23 cellular contexts compared by ENCODE assay signal in genomic region chr7:129807863-129808262, GRCh38.
DNase-seq lines count a peak whose midpoint lies in the region; ATAC-seq, FAIRE-seq and TF ChIP-seq lines count a peak whose summit lies in the region.
"Had no signal": no experiment of that assay in that cellular context is flagged by ENCODE, and none has a peak within 500 bp of the region (broad histone marks: within the 10 kb centered on the region; RNA-seq: fewer than 3 reads in every experiment).

No MANE protein-coding gene starts in this region.

- H2AK5ac ChIP-seq in H1 (ENCODE audit: low read depth, low read length) = no peak overlapping the region

- H3K4me1 Mint-ChIP-seq in stimulated activated memory B cell treated with anti-CD40 and anti-IgM and Interleukin-4, amounts not matched to agents 10 μg/mL and 1 μg/mL and 100 μg/mL, for 72 hours = no peaks in the 10 kb centered on the region
- H3K4me1 Mint-ChIP-seq: CD8-positive, alpha-beta memory T cell; IgD-negative memory B cell had no signal

- H2BK20ac ChIP-seq in H1 (ENCODE audit: low read length) = no peak overlapping the region

- H3K4me3 Mint-ChIP-seq in stimulated activated memory B cell treated with anti-CD40 and anti-IgM and Interleukin-4, amounts not matched to agents 10 μg/mL and 1 μg/mL and 100 μg/mL, for 72 hours = no peak overlapping the region
- H3K4me3 Mint-ChIP-seq: CD8-positive, alpha-beta memory T cell; IgD-negative memory B cell had no signal

- H2BK5ac ChIP-seq in H1 (ENCODE audit: low read depth, low read length) = no peak overlapping the region

- no peak overlapping the region for H3K9ac ChIP-seq in H1 (replicated peaks in 1 of 4; ENCODE audit: extremely low read depth in 1 of 4, low read depth in 3 of 4, low read length in 3 of 4)
- H3K9ac ChIP-seq: BLaER1 treated with 17β-estradiol and CSF1 and Interleukin-3, amounts not matched to agents 10 nM and 100 nM had no signal

- H4K20me1 ChIP-seq in H1 (replicated peaks in 1 of 2; ENCODE audit: control insufficient read depth in 1 of 2, insufficient read depth in 2 of 2, low read length in 2 of 2) = no peaks in the 10 kb centered on the region
- H4K20me1 ChIP-seq: BLaER1 treated with 17β-estradiol and CSF1 and Interleukin-3, amounts not matched to agents 10 nM and 100 nM had no signal

- no peak overlapping the region for H2BK120ac ChIP-seq in H1 (replicated peaks; ENCODE audit: low read depth, low read length)

- DNase-seq in DMS53 (lab: John Stamatoyannopoulos, UW) = peak; percentile 38
- DNase-seq in DMS53 treated with DMSO at 0.1 percent for 48 hours (lab: John Stamatoyannopoulos, UW; ENCODE audit: unreplicated experiment) = no peak
- DNase-seq in Panc1 (ENCODE audit: low read depth, low spot score) = no peak
- no peak for DNase-seq in H1 (ENCODE audit: low read depth in 1 of 2, low spot score in 2 of 2)
- no peak for DNase-seq in NCI-H446 (lab: John Stamatoyannopoulos, UW)
- no peak for DNase-seq in NCI-H1436 (lab: John Stamatoyannopoulos, UW)
- DNase-seq: CD8-positive, alpha-beta memory T cell; DND-41; HCEC 1CT; NCI-H1930; NCI-H2171; NCI-H510A treated with DMSO at 0.1 percent for 48 hours; SHP77; T-helper 1 cell had no signal

- ATAC-seq in Panc1 (peak; percentile 61), GM18868 (IDR thresholded peaks at IDR 0.05; ENCODE audit: unreplicated experiment) (no peak)
- peak; percentile 55 for ATAC-seq in stimulated activated memory B cell treated with anti-CD40 and anti-IgM and Interleukin-4, amounts not matched to agents 10 μg/mL and 1 μg/mL and 100 μg/mL, for 72 hours
- ATAC-seq: GM12878, SK-N-SH treated with all-trans-retinoic acid at 6 μM for 48 hours had no signal

- H3K23ac ChIP-seq in H1 (ENCODE audit: insufficient read length) = no peak overlapping the region

- POLR2A ChIA-PET in Panc1 (lab: Charles Lee) = no interaction called here
- POLR2A ChIA-PET in H1 (lab: Charles Lee; ENCODE audit: partially characterized antibody) = interaction anchor here (2.7 kb wide), 1 partner anchor 32 kb away, joined by 8 read pairs; no protein-coding TSS in a partner anchor

- H3K4me2 ChIP-seq in H1 (ENCODE audit: insufficient read depth in 1 of 2, low read depth in 2 of 2, low read length in 2 of 2) = no peak overlapping the region
- H3K4me2 ChIP-seq: BLaER1 treated with 17β-estradiol and CSF1 and Interleukin-3, amounts not matched to agents 10 nM and 100 nM had no signal

- H3K14ac ChIP-seq in H1 (ENCODE audit: insufficient read length) = no peak overlapping the region

- no peak overlapping the region for H4K91ac ChIP-seq in H1 (replicated peaks; ENCODE audit: insufficient read length, low read length)

- no peaks in the 10 kb centered on the region for H3K36me3 ChIP-seq in Panc1 (ENCODE audit: control insufficient read depth, insufficient read depth, low read length)
- H3K36me3 ChIP-seq in H1 (ENCODE audit: control insufficient read depth in 2 of 4, insufficient read depth in 4 of 4, low read length in 3 of 4) = no peaks in the 10 kb centered on the region
- H3K36me3 ChIP-seq: BLaER1 treated with 17β-estradiol and CSF1 and Interleukin-3, amounts not matched to agents 10 nM and 100 nM had no signal

- no peak for TF ChIP-seq EP300 in H1 (IDR thresholded peaks at IDR 0.05; ENCODE audit: borderline replicate concordance in 1 of 2, low read depth in 2 of 2, low read length in 2 of 2)

- H3K9me3 ChIP-seq in Panc1 (ENCODE audit: control insufficient read depth, insufficient read depth, low read depth, low read length) = no peaks in the 10 kb centered on the region
- H3K9me3 ChIP-seq in H1 (ENCODE audit: insufficient read depth in 2 of 2, low read depth in 1 of 2, low read length in 1 of 2) = no peaks in the 10 kb centered on the region
- H3K9me3 ChIP-seq: BLaER1 treated with 17β-estradiol and CSF1 and Interleukin-3, amounts not matched to agents 10 nM and 100 nM had no signal

- no peaks in the 10 kb centered on the region for H3K23me2 ChIP-seq in H1 (ENCODE audit: low read depth, low read length)

- H2BK12ac ChIP-seq in H1 (ENCODE audit: low read depth, low read length) = no peak overlapping the region

- peaks cover 10% of the 10 kb centered on the region for H3K27me3 Mint-ChIP-seq in stimulated activated memory B cell treated with anti-CD40 and anti-IgM and Interleukin-4, amounts not matched to agents 10 μg/mL and 1 μg/mL and 100 μg/mL, for 72 hours

- no peak for FAIRE-seq in H1 (lab: Jason Lieb, UNC)
- FAIRE-seq: D721Med, G401.6, GM12878 had no signal

- H2AFZ ChIP-seq in H1 (ENCODE audit: low read length) = no peak overlapping the region

- H3K27me3 ChIP-seq in Panc1 (ENCODE audit: control insufficient read depth, insufficient read depth, low read length) (no peaks in the 10 kb centered on the region), H1 (replicated peaks in 1 of 4; ENCODE audit: control insufficient read depth in 3 of 4, extremely low read depth in 1 of 4, insufficient read depth in 3 of 4, low read length in 3 of 4) (no peaks in the 10 kb centered on the region)
- H3K27me3 ChIP-seq: BLaER1 treated with 17β-estradiol and CSF1 and Interleukin-3, amounts not matched to agents 10 nM and 100 nM had no signal

- no peak overlapping the region for H3K4me3 ChIP-seq in Panc1 (ENCODE audit: low read depth in 2 of 2, low read length in 2 of 2)
- no peak overlapping the region for H3K4me3 ChIP-seq in H1 (ENCODE audit: extremely low read depth in 1 of 4, insufficient read depth in 2 of 4, low read depth in 3 of 4, low read length in 4 of 4)
- H3K4me3 ChIP-seq: BLaER1 treated with 17β-estradiol and CSF1 and Interleukin-3, amounts not matched to agents 10 nM and 100 nM; GM12878 had no signal

- TF ChIP-seq POLR2A in H1 (IDR thresholded peaks at IDR 0.05; ENCODE audit: control extremely low read depth in 1 of 2, low read depth in 2 of 2, low read length in 2 of 2) = no peak

- H3K27ac ChIP-seq in Panc1 (ENCODE audit: low read length) (no peak overlapping the region), H1 (ENCODE audit: low read depth, low read length) (no peak overlapping the region)
- H3K27ac ChIP-seq: 22Rv1; BLaER1 treated with 17β-estradiol and CSF1 and Interleukin-3, amounts not matched to agents 10 nM and 100 nM had no signal

- H4K5ac ChIP-seq in H1 (ENCODE audit: insufficient read length, low read depth, low read length) = no peak overlapping the region

- WGBS in H1 (ENCODE audit: extremely low coverage in 1 of 2, insufficient coverage in 1 of 2, insufficient read length in 1 of 2, insufficient replicate concordance in 2 of 2, low coverage in 1 of 2, low lambda C conversion rate in 2 of 2, missing lambda C conversion rate in 1 of 2), 2 experiments = 95% methylated on average over 2 of the region's 3 CpGs; no CpG with 5 or more reads in 1 of the 2 experiments

- no peak overlapping the region for H3K56ac ChIP-seq in H1 (replicated peaks; ENCODE audit: insufficient read length, low read depth, low read length)

- H4K8ac ChIP-seq in H1 (ENCODE audit: extremely low read depth, insufficient read depth, low read length) = no peak overlapping the region

- BruUV-seq in Panc1 (replicated peaks; lab: Mats Ljungman, UMichigan) = no TSS peak

- H3K79me2 ChIP-seq in H1 (ENCODE audit: control insufficient read depth in 1 of 2, insufficient read depth in 2 of 2, low read length in 2 of 2) = no peaks in the 10 kb centered on the region

- no peaks in the 10 kb centered on the region for H3K79me1 ChIP-seq in H1 (ENCODE audit: low read depth, low read length)

- CTCF ChIA-PET in Panc1 (lab: Charles Lee) = no interaction called here
- CTCF ChIA-PET in H1 (lab: Charles Lee; ENCODE audit: partially characterized antibody) = interaction anchor here (0.9 to 2.8 kb wide), 5 partner anchors 9 to 22 kb away, joined by 3 to 18 read pairs (median 3); no protein-coding TSS in a partner anchor

- no peaks in the 10 kb centered on the region for H3K36me3 Mint-ChIP-seq in stimulated activated memory B cell treated with anti-CD40 and anti-IgM and Interleukin-4, amounts not matched to agents 10 μg/mL and 1 μg/mL and 100 μg/mL, for 72 hours
- H3K36me3 Mint-ChIP-seq: CD8-positive, alpha-beta memory T cell; IgD-negative memory B cell had no signal

- in situ Hi-C loops in Panc1 (cut with HindIII; ENCODE audit: low pct_unique_long_range_greater_than_20kb, low sequenced_read_pairs) = no loop called here

- no peaks in the 10 kb centered on the region for H3K4me1 ChIP-seq in Panc1 (ENCODE audit: control insufficient read depth, insufficient read depth, low read length)
- no peaks in the 10 kb centered on the region; a peak in 1 of 7 replicates for H3K4me1 ChIP-seq in H1 (replicated peaks in 1 of 4; ENCODE audit: control insufficient read depth in 3 of 4, insufficient read depth in 4 of 4, low read length in 3 of 4)

- H3K27ac Mint-ChIP-seq in stimulated activated memory B cell treated with anti-CD40 and anti-IgM and Interleukin-4, amounts not matched to agents 10 μg/mL and 1 μg/mL and 100 μg/mL, for 72 hours = no peak overlapping the region
- H3K27ac Mint-ChIP-seq: CD8-positive, alpha-beta memory T cell; IgD-negative memory B cell had no signal

- no peak for TF ChIP-seq CTCF in Panc1 (IDR thresholded peaks at IDR 0.05)
- TF ChIP-seq CTCF in H1 (IDR thresholded peaks at IDR 0.05; ENCODE audit: control extremely low read depth in 1 of 3, insufficient read depth in 1 of 3, low read depth in 1 of 3, low read length in 3 of 3) = peak in 1 of 3 experiments; percentile 46; a peak in 1 of 4 replicates

- no peak overlapping the region for H3K18ac ChIP-seq in H1 (ENCODE audit: extremely low read depth, low read length)

- intact Hi-C loops in Panc1 (cut with micrococcal nuclease; ENCODE audit: unreplicated experiment) = no loop called here

- no peaks in the 10 kb centered on the region for H3K9me3 Mint-ChIP-seq in stimulated activated memory B cell treated with anti-CD40 and anti-IgM and Interleukin-4, amounts not matched to agents 10 μg/mL and 1 μg/mL and 100 μg/mL, for 72 hours
- H3K9me3 Mint-ChIP-seq: CD8-positive, alpha-beta memory T cell had no signal

- no peak overlapping the region for H2BK15ac ChIP-seq in H1 (ENCODE audit: low read length)

- no peak overlapping the region for H3K4ac ChIP-seq in H1 (replicated peaks; ENCODE audit: insufficient read length, low read depth, low read length)

- TF ChIP-seq RAD21 in H1 (IDR thresholded peaks at IDR 0.05 in 1 of 2, conservative IDR thresholded peaks at IDR 0.05 in 1 of 2; ENCODE audit: low read depth in 2 of 2, low read length in 2 of 2) = peak; percentile 12 to 27; a peak in 1 of 4 replicates

TF ChIP-seq in H1, 55 proteins besides CTCF, POLR2A, EP300 and RAD21:
- no peak for TF ChIP-seq CHD1 (IDR thresholded peaks at IDR 0.05; ENCODE audit: low read depth, low read length)
- no peak for TF ChIP-seq KDM4A (IDR thresholded peaks at IDR 0.05; ENCODE audit: low read depth, low read length, severe bottlenecking)
